In the genomic region with DNA sequence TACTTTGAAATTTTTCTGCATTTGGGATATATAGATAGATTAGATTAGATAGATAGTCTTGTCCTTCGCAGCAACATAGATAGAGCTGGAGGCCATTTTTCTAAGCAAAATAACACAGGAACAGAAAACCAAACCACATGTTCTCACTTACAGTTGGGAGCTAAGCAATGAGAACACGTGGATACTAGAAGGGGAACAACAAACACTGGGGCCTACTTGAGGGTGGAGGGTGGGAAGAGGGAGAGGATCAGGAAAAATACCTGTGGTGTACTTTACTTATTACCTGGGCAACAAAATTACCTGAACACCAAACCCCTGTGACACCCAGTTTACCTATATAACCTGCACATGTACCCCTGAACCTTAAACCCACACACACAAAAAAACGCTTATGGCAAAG, we compare ENCODE assay signal across 19 cellular contexts.
"Had no signal": no experiment of that assay in that cellular context is flagged by ENCODE, and none has a peak within 500 bp of the region (broad histone marks: within the 10 kb centered on the region; RNA-seq: fewer than 3 reads in every experiment).

No MANE protein-coding gene starts in this region.

- H3K9me3 Mint-ChIP-seq: activated CD4-positive, alpha-beta memory T cell treated with anti-CD3 and anti-CD28 coated beads, Interleukin-2, amount 10 ng/mL, durations not matched to agents 7 days and 5 days; activated naive CD4-positive, alpha-beta T cell treated with anti-CD3 and anti-CD28 coated beads, Interleukin-2, amount 50 U/mL, for 72 hours; endodermal cell; naive thymus-derived CD4-positive, alpha-beta T cell; T-helper 1 cell treated with Interleukin-12 subunit alpha and Interleukin-12 subunit beta and Interleukin-4 antibody, amounts not matched to agents 30 μg/mL and 1 μg/mL, for 36 hours had no signal

- H3K4me3 ChIP-seq: coronary artery, gastroesophageal sphincter, thoracic aorta had no signal

- H3K27ac Mint-ChIP-seq: activated CD4-positive, alpha-beta memory T cell treated with anti-CD3 and anti-CD28 coated beads, Interleukin-2, amount 10 ng/mL, durations not matched to agents 7 days and 5 days; activated CD8-positive, alpha-beta memory T cell treated with anti-CD3 and anti-CD28 coated beads, Interleukin-2, amount 10 ng/mL, durations not matched to agents 7 days and 5 days; activated naive CD4-positive, alpha-beta T cell treated with anti-CD3 and anti-CD28 coated beads, Interleukin-2, amount 50 U/mL, for 72 hours; endodermal cell; T-helper 1 cell treated with Interleukin-12 subunit alpha and Interleukin-12 subunit beta and Interleukin-4 antibody, amounts not matched to agents 30 μg/mL and 1 μg/mL, for 36 hours had no signal

- H3K27me3 Mint-ChIP-seq: activated CD4-positive, alpha-beta memory T cell treated with anti-CD3 and anti-CD28 coated beads, Interleukin-2, amount 10 ng/mL, durations not matched to agents 7 days and 5 days; activated CD8-positive, alpha-beta memory T cell treated with anti-CD3 and anti-CD28 coated beads, Interleukin-2, amount 10 ng/mL, durations not matched to agents 7 days and 5 days; naive thymus-derived CD4-positive, alpha-beta T cell had no signal

- H3K4me3 Mint-ChIP-seq: activated CD4-positive, alpha-beta memory T cell treated with anti-CD3 and anti-CD28 coated beads, Interleukin-2, amount 10 ng/mL, durations not matched to agents 7 days and 5 days; activated CD8-positive, alpha-beta memory T cell treated with anti-CD3 and anti-CD28 coated beads, Interleukin-2, amount 10 ng/mL, durations not matched to agents 7 days and 5 days; endodermal cell; naive thymus-derived CD4-positive, alpha-beta T cell; T-helper 1 cell treated with Interleukin-12 subunit alpha and Interleukin-12 subunit beta and Interleukin-4 antibody, amounts not matched to agents 30 μg/mL and 1 μg/mL, for 36 hours had no signal

- H3K9me3 ChIP-seq: gastroesophageal sphincter, thoracic aorta had no signal

- DNase-seq: activated CD4-positive, alpha-beta memory T cell treated with anti-CD3 and anti-CD28 coated beads, Interleukin-2, amount 10 ng/mL, durations not matched to agents 7 days and 5 days; activated CD4-positive, alpha-beta T cell treated with anti-CD3 and anti-CD28 coated beads for 48 hours; activated CD4-positive, CD25-positive, alpha-beta regulatory T cell; activated CD8-positive, alpha-beta memory T cell treated with anti-CD3 and anti-CD28 coated beads, Interleukin-2, amount 10 ng/mL, durations not matched to agents 7 days and 5 days; activated gamma-delta T cell treated with Interleukin-2 at 50 U/mL for 16 hours; cerebellar nuclear complex; endodermal cell; head of caudate nucleus; islet precursor cell; left cardiac atrium; naive thymus-derived CD4-positive, alpha-beta T cell; right cardiac atrium; stimulated activated CD4-positive, alpha-beta T cell treated with anti-CD3 and anti-CD28 coated beads, Interleukin-1b, Interleukin-23, amount 100 ng/mL, for 48 hours had no signal

- H3K27me3 ChIP-seq: gastroesophageal sphincter had no signal

- H3K27ac ChIP-seq: coronary artery, epithelial cell of prostate, gastroesophageal sphincter, thoracic aorta had no signal

- ATAC-seq: activated CD8-positive, alpha-beta memory T cell treated with anti-CD3 and anti-CD28 coated beads, Interleukin-2, amount 10 ng/mL, durations not matched to agents 7 days and 5 days; activated naive CD4-positive, alpha-beta T cell treated with anti-CD3 and anti-CD28 coated beads, Interleukin-2, amount 50 U/mL, for 72 hours; gastroesophageal sphincter; left cardiac atrium; naive thymus-derived CD4-positive, alpha-beta T cell; right cardiac atrium had no signal
